Comparison of ENCODE assay signal across 1 cellular context in the genomic region with DNA sequence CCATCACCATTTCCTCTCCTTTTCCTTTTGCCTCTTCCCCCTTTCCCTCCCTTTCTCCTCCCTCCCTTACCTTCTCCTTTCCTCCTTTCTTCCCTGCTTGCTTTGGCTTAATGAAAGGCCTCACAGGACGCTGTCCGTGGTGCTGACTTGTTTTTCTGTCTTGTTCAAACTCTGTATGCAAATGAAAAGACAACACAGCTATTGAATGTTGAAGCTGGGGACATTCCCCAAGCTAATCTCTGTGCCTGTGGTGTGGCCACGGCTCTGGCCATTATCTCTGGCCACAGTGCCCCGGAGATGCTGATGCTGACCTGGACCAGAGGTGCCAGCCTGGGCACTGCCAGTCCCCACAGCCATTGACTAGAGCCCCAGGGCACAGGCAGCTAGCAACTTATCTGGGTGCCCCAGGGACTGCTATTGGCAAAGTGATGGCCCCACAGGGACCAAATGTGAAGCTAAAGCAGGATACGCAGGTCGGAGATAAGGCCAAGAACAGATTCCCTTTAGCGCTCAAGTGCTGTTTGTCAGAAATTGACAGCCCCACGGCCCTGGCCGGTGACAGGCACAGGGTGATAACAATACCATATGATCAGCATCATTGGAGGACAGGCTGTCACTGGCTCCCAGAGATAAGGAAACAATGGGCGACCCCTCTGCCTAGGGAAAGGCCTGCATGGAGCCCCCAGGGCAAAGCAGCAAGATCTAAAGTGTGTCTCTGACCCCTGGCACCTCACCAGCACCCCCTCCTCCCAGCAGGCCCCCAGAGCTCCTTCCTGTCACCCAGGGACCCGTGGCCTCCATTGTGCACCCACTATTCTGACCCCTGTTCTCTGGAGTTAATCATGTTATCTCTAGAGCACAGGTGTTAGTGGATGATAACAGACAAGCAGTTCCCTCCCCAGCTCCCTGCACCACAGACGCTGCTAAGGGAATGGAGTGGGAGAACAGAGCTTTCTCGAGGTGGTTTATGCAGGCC.
TF ChIP-seq lines count a peak whose summit lies in the region.

No MANE protein-coding gene starts in this region.

TF ChIP-seq in HepG2, 621 proteins besides CTCF, POLR2A, EP300 and RAD21 (continued from another document):
- TF ChIP-seq, protein P1, sequence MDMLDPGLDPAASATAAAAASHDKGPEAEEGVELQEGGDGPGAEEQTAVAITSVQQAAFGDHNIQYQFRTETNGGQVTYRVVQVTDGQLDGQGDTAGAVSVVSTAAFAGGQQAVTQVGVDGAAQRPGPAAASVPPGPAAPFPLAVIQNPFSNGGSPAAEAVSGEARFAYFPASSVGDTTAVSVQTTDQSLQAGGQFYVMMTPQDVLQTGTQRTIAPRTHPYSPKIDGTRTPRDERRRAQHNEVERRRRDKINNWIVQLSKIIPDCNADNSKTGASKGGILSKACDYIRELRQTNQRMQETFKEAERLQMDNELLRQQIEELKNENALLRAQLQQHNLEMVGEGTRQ (IDR thresholded peaks at IDR 0.05; ENCODE audit: low read depth, low read length): no peak
- TF ChIP-seq, protein P1 (CRISPR knock-in tag; IDR thresholded peaks at IDR 0.05; ENCODE audit: borderline replicate concordance): no peak
TF ChIP-seq in HepG2: peak in this region for 218.
